Comparison of ENCODE assay signal across 10 cellular contexts in genomic region chr21:34483427-34483826, GRCh38. TPM values are rescaled to one million over a fixed set of nuclear protein-coding genes. Genes with fewer than 3 reads are reported as not detected.
"Had no signal": no experiment of that assay in that cellular context is flagged by ENCODE, and none has a peak within 500 bp of the region (broad histone marks: within the 10 kb centered on the region; RNA-seq: fewer than 3 reads in every experiment).

No MANE protein-coding gene starts in this region.

RNA-seq across cellular contexts. Expression of gene KCNE1, which starts 28.6 kb away (rescaled TPM):
- total RNA-seq: HT1080, M059J, RPMI7951, SK-MEL-5 had no signal
- polyA plus RNA-seq: HepG2 had no signal

RNA-seq across cellular contexts. Expression of gene SMIM34, which starts 59.7 kb away (rescaled TPM):
- total RNA-seq: HepG2, HT1080, IMR-90, M059J, OCI-LY7, PC-9, Peyer's patch, RPMI7951, SK-MEL-5 had no signal
- polyA plus RNA-seq: HepG2, IMR-90, SK-N-SH had no signal
